In genomic region chr18:2091937-2092336, GRCh38 we compare ENCODE assay signal across 25 cellular contexts.
"Had no signal": no experiment of that assay in that cellular context is flagged by ENCODE, and none has a peak within 500 bp of the region (broad histone marks: within the 10 kb centered on the region; RNA-seq: fewer than 3 reads in every experiment).

No MANE protein-coding gene starts in this region.

- H3K9me3 Mint-ChIP-seq: nephron progenitor cell had no signal

- DNase-seq: colonic mucosa; dermis blood vessel endothelial cell; effector memory CD4-positive, alpha-beta T cell; esophagus squamous epithelium; foreskin fibroblast; glutamatergic neuron; kidney; left cardiac atrium; left ventricle myocardium inferior; lower lobe of right lung; mesenchymal stem cell; naive B cell; nephron progenitor cell; sigmoid colon; stimulated activated CD4-positive, alpha-beta T cell treated with anti-CD3 and anti-CD28 coated beads, Interleukin-2, amount 100 ng/mL, for 24 hours; stimulated activated CD4-positive, alpha-beta T cell treated with anti-CD3 and anti-CD28 coated beads, Interleukin-4, amount 100 ng/mL, for 4 hours; stimulated activated naive CD4-positive, alpha-beta T cell; stomach; substantia nigra; trophoblast cell had no signal

- H3K4me1 ChIP-seq: colonic mucosa, esophagus squamous epithelium, gastroesophageal sphincter, lower lobe of right lung, right atrium auricular region, sigmoid colon, stomach had no signal

- H3K4me1 Mint-ChIP-seq: naive B cell had no signal

- H3K27me3 Mint-ChIP-seq: naive B cell had no signal

- H3K27me3 ChIP-seq: colonic mucosa, esophagus squamous epithelium, gastroesophageal sphincter, right atrium auricular region, sigmoid colon, stomach had no signal

- H3K4me3 ChIP-seq: colonic mucosa, esophagus squamous epithelium, gastroesophageal sphincter, left ventricle myocardium inferior, lower lobe of right lung, right atrium auricular region, sigmoid colon, skin epidermis, stomach, thoracic aorta had no signal

- H3K4me3 Mint-ChIP-seq: naive B cell, nephron progenitor cell had no signal

- H3K36me3 Mint-ChIP-seq: naive B cell had no signal

- ATAC-seq: gastroesophageal sphincter, left cardiac atrium, lower lobe of right lung had no signal

- H3K9me3 ChIP-seq: colonic mucosa, esophagus squamous epithelium, gastroesophageal sphincter, left ventricle myocardium inferior, lower lobe of right lung, right atrium auricular region, sigmoid colon, stomach, thoracic aorta had no signal

- H3K27ac ChIP-seq: colonic mucosa, epithelial cell of prostate, esophagus squamous epithelium, gastroesophageal sphincter, left ventricle myocardium inferior, lower lobe of right lung, right atrium auricular region, sigmoid colon, skin epidermis, stomach, thoracic aorta had no signal

- H3K36me3 ChIP-seq: colonic mucosa, esophagus squamous epithelium, gastroesophageal sphincter, left ventricle myocardium inferior, lower lobe of right lung, right atrium auricular region, sigmoid colon, stomach, thoracic aorta had no signal
